Comparison of ENCODE assay signal across 27 cellular contexts in the genomic region with DNA sequence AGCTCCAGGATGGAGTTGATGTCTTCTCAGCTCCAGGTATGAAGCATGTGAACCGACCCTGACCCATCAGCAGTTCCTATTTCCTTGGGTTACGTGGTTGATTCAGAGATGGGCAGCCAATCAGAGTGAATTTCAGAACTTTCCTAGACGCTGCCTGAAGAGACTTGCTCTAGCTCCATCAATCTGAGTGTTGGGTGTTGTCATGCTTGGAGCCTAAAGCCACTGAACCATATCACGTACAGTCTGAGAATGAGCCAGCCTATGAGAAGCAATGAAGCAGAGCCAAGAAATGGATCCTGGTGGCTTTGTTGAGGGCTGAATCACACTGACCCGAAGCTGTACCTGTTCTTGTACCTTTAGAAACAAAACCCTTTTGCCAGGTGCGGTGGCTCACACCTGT. TPM values are rescaled to one million over a fixed set of nuclear protein-coding genes. Genes with fewer than 3 reads are reported as not detected.
"Had no signal": no experiment of that assay in that cellular context is flagged by ENCODE, and none has a peak within 500 bp of the region (broad histone marks: within the 10 kb centered on the region; RNA-seq: fewer than 3 reads in every experiment).

No MANE protein-coding gene starts in this region.

- H3K27ac ChIP-seq: brain microvascular endothelial cell, cardiac muscle cell, SJSA1 had no signal

- H3K36me3 ChIP-seq: brain microvascular endothelial cell, cardiac muscle cell, SJSA1 had no signal

- DNase-seq: activated CD4-positive, alpha-beta T cell treated with anti-CD3 and anti-CD28 coated beads, Interleukin-2, amount 10 ng/mL, durations not matched to agents 24 days and 14 days; activated CD4-positive, alpha-beta T cell treated with anti-CD3 and anti-CD28 coated beads, Interleukin-2, amount 50 U/mL, for 4 hours; activated CD8-positive, alpha-beta T cell treated with anti-CD3 and anti-CD28 coated beads for 36 hours; activated effector memory CD4-positive, alpha-beta T cell treated with anti-CD3 and anti-CD28 coated beads, Interleukin-2, amount 50 U/mL, for 16 hours; activated naive CD4-positive, alpha-beta T cell; activated naive CD4-positive, alpha-beta T cell treated with anti-CD3 and anti-CD28 coated beads, Interleukin-2, amount 50 U/mL, for 16 hours; activated naive CD8-positive, alpha-beta T cell treated with anti-CD3 and anti-CD28 coated beads for 36 hours; activated T-cell treated with anti-CD3 and anti-CD28 coated beads, Interleukin-2, amount 50 U/mL, for 1 hour; amniotic stem cell; aorta; brain microvascular endothelial cell; NCI-H1092 treated with DMSO at 0.1 percent for 48 hours; NCI-H1417; NCI-H146; NCI-H187; NCI-H2029 treated with DMSO at 0.1 percent for 48 hours; NCI-H2107; NCI-H2171; NCI-H510A; NCI-H526; NCI-H748 treated with DMSO at 0.1 percent for 48 hours; SHP77 treated with DMSO at 0.1 percent for 48 hours; SK-N-SH had no signal

- FAIRE-seq: TTC549 had no signal

- H3K4me3 ChIP-seq: cardiac muscle cell, SJSA1 had no signal

- H3K27me3 ChIP-seq: brain microvascular endothelial cell, cardiac muscle cell, SJSA1 had no signal

RNA-seq across cellular contexts. Expression of a gene that starts 19.6 kb away (rescaled TPM):
- total RNA-seq: OCI-LY7 had no signal
